Comparison of ENCODE assay signal across 12 cellular contexts in genomic region chr7:82600601-82601000, GRCh38.
DNase-seq lines count a peak whose midpoint lies in the region; ATAC-seq and TF ChIP-seq lines count a peak whose summit lies in the region.
"Had no signal": no experiment of that assay in that cellular context is flagged by ENCODE, and none has a peak within 500 bp of the region (broad histone marks: within the 10 kb centered on the region; RNA-seq: fewer than 3 reads in every experiment).

No MANE protein-coding gene starts in this region.

- H3K9me3 ChIP-seq in tibial artery, result no peaks in the 10 kb centered on the region
- H3K9me3 ChIP-seq: esophagus squamous epithelium had no signal

- DNase-seq in AG09309 (ENCODE audit: low read depth) (no peak), KBM-7 (peak; percentile 23), SK-MEL-5 (ENCODE audit: low read depth, low spot score) (peak; percentile 57), fibroblast of villous mesenchyme (ENCODE audit: low read depth) (no peak), NCI-H1105 (lab: John Stamatoyannopoulos, UW) (no peak), tibial artery (no peak)
- no peak for DNase-seq in activated CD4-positive, CD25-positive, alpha-beta regulatory T cell (lab: John Stamatoyannopoulos, UW)
- DNase-seq: activated T-cell treated with anti-CD3 and anti-CD28 coated beads, Interleukin-2, amount 50 U/mL, for 48 hours; esophagus squamous epithelium; nephron progenitor cell had no signal

- no peaks in the 10 kb centered on the region for H3K36me3 ChIP-seq in tibial artery
- H3K36me3 ChIP-seq: esophagus squamous epithelium had no signal

- in situ Hi-C loops in KBM-7 (cut with MboI; ENCODE audit: low pct_unique_long_range_greater_than_20kb, low sequenced_read_pairs), result loop anchor here (25.0 kb wide), 1 partner anchor 112 kb away; no protein-coding TSS in a partner anchor
- in situ Hi-C loops in SK-MEL-5 (cut with HindIII; ENCODE audit: low pct_unique_long_range_greater_than_20kb, low sequenced_read_pairs), result no loop called here

- intact Hi-C loops in tibial artery (cut with DNase I; ENCODE audit: low total_unique reads), result no loop called here

- H3K4me3 ChIP-seq in AG09309 (ENCODE audit: control insufficient read depth, low read depth, low read length), result no peak overlapping the region
- no peak overlapping the region for H3K4me3 ChIP-seq in fibroblast of villous mesenchyme (ENCODE audit: low read depth, low read length)
- H3K4me3 ChIP-seq in tibial artery, result no peak overlapping the region
- H3K4me3 ChIP-seq: esophagus squamous epithelium had no signal

- no peak overlapping the region for H3K27ac ChIP-seq in tibial artery
- H3K27ac ChIP-seq: esophagus squamous epithelium had no signal

- no peaks in the 10 kb centered on the region for H3K4me1 ChIP-seq in tibial artery
- H3K4me1 ChIP-seq: esophagus squamous epithelium had no signal

- ATAC-seq in GM19397 (IDR thresholded peaks at IDR 0.05; ENCODE audit: unreplicated experiment), result no peak
- ATAC-seq: stimulated activated memory B cell treated with anti-CD40 and anti-IgM and Interleukin-4, amounts not matched to agents 10 μg/mL and 1 μg/mL and 100 μg/mL, for 72 hours had no signal

- TF ChIP-seq CTCF in AG09309 (IDR thresholded peaks at IDR 0.05; ENCODE audit: control insufficient read depth, insufficient read depth, low read depth, low read length, missing control alignments) (peak; percentile 32), fibroblast of villous mesenchyme (IDR thresholded peaks at IDR 0.05; ENCODE audit: insufficient read depth, low read depth, low read length) (peak; percentile 20), tibial artery (IDR thresholded peaks at IDR 0.05) (no peak)

- H3K27me3 ChIP-seq in tibial artery, result no peaks in the 10 kb centered on the region

Comparison
In these comparisons a context has a peak if more than half of its experiments do, and no peak if none do; other contexts are left out.
1. DNase-seq: peak in KBM-7 (single experiment) and SK-MEL-5 (single experiment); none in AG09309 (single experiment), fibroblast of villous mesenchyme (single experiment), NCI-H1105 (single experiment), tibial artery (0 of 2) and activated CD4-positive, CD25-positive, alpha-beta regulatory T cell (0 of 4).
2. CTCF ChIP-seq: peak in AG09309 (single experiment) and fibroblast of villous mesenchyme (single experiment); none in tibial artery (0 of 2).